16 cellular contexts compared by ENCODE assay signal in the genomic region with DNA sequence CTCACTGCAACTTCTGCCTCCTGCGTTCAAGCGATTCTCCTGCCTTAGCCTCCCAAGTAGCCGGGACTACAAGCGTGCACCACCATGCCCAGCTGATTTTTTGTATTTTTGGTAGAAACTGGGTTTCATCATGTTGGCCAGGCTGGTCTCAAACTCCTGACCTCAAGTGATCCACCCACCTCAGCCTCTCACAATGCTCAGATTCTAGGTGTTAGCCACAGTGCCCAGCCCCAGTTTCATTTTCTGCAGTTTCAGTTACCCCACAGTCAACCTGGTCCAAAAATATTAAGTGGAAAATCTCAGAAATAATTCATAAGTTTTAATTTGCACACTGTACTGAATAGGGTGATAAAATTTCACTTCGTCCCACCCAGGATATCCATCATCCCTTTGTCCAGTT. TPM values are rescaled to one million over a fixed set of nuclear protein-coding genes. Genes with fewer than 3 reads are reported as not detected.
DNase-seq lines count a peak whose midpoint lies in the region; ATAC-seq and TF ChIP-seq lines count a peak whose summit lies in the region.
"Had no signal": no experiment of that assay in that cellular context is flagged by ENCODE, and none has a peak within 500 bp of the region (broad histone marks: within the 10 kb centered on the region; RNA-seq: fewer than 3 reads in every experiment).

No MANE protein-coding gene starts in this region.

- no peak overlapping the region for H3K4me3 Mint-ChIP-seq in activated CD8-positive, alpha-beta T cell treated with anti-CD3 and anti-CD28 coated beads for 36 hours
- no peak overlapping the region for H3K4me3 Mint-ChIP-seq in activated CD8-positive, alpha-beta T cell treated with anti-CD3 and anti-CD28 coated beads, Interleukin-2, amount 10 ng/mL, durations not matched to agents 7 days and 5 days
- peak overlapping the region in 1 of 3 donors; percentile 13 for H3K4me3 Mint-ChIP-seq in T-cell
- H3K4me3 Mint-ChIP-seq in effector memory CD8-positive, alpha-beta T cell = peak overlapping the region; percentile 26 to 56
- no peak overlapping the region for H3K4me3 Mint-ChIP-seq in endodermal cell
- H3K4me3 Mint-ChIP-seq: CD14-positive monocyte had no signal

- H3K9me3 ChIP-seq in testis (no peaks in the 10 kb centered on the region), endodermal cell (ENCODE audit: control insufficient read depth, low read length) (peaks cover 6% of the 10 kb centered on the region)
- H3K9me3 ChIP-seq: A549 had no signal

- ATAC-seq in activated CD8-positive, alpha-beta T cell treated with anti-CD3 and anti-CD28 coated beads for 36 hours = no peak
- no peak for ATAC-seq in activated CD8-positive, alpha-beta T cell treated with anti-CD3 and anti-CD28 coated beads, Interleukin-2, amount 10 ng/mL, durations not matched to agents 7 days and 5 days
- ATAC-seq in T-cell (replicated peaks in 1 of 4) = no peak
- peak; percentile 48 for ATAC-seq in effector memory CD8-positive, alpha-beta T cell (replicated peaks)

- CTCF ChIA-PET in activated CD8-positive, alpha-beta T cell treated with anti-CD3 and anti-CD28 coated beads for 36 hours (lab: Charles Lee) = interaction anchor here (1.8 kb wide), 1 partner anchor 106 kb away, joined by 3 read pairs; no protein-coding TSS in a partner anchor
- CTCF ChIA-PET in activated CD8-positive, alpha-beta T cell treated with anti-CD3 and anti-CD28 coated beads, Interleukin-2, amount 10 ng/mL, durations not matched to agents 7 days and 5 days (lab: Charles Lee) = no interaction called here
- CTCF ChIA-PET in T-cell (lab: Charles Lee) = no interaction called here

- 92 to 99% methylated on average over 5 of the region's 5 CpGs for WGBS in testis, 2 donors
- WGBS in endodermal cell (ENCODE audit: insufficient coverage in 1 of 2, insufficient read length in 1 of 2), 2 experiments = 93 to 98% methylated on average over 4 to 5 of the region's 5 CpGs

- no peak for TF ChIP-seq POLR2A in testis (IDR thresholded peaks at IDR 0.05)

- TF ChIP-seq CTCF in activated CD8-positive, alpha-beta T cell treated with anti-CD3 and anti-CD28 coated beads for 36 hours (IDR thresholded peaks at IDR 0.05) = no peak
- TF ChIP-seq CTCF in testis (IDR thresholded peaks at IDR 0.05) (no peak), endodermal cell (conservative IDR thresholded peaks at IDR 0.05) (no peak)

- H3K36me3 ChIP-seq in testis (ENCODE audit: low read depth, missing control alignments) (no peaks in the 10 kb centered on the region), endodermal cell (ENCODE audit: control insufficient read depth, insufficient read depth, low read length) (peaks cover 30% of the 10 kb centered on the region)

- intact Hi-C loops in activated CD8-positive, alpha-beta T cell treated with anti-CD3 and anti-CD28 coated beads for 36 hours (cut with micrococcal nuclease) = no loop called here
- intact Hi-C loops in testis (cut with DNase I; ENCODE audit: low total_unique reads) = no loop called here

- no peak overlapping the region for H3K9ac ChIP-seq in endodermal cell (ENCODE audit: extremely low read depth, low read length, poor library complexity, severe bottlenecking)

- DNase-seq in activated CD8-positive, alpha-beta T cell treated with anti-CD3 and anti-CD28 coated beads for 36 hours = peak; percentile 29
- DNase-seq in activated CD8-positive, alpha-beta T cell treated with anti-CD3 and anti-CD28 coated beads, Interleukin-2, amount 10 ng/mL, durations not matched to agents 7 days and 5 days = no peak
- no peak for DNase-seq in T-cell
- no peak for DNase-seq in effector memory CD8-positive, alpha-beta T cell
- DNase-seq in testis = no peak
- no peak for DNase-seq in iPS-NIHi11 (ENCODE audit: low spot score)
- no peak for DNase-seq in NCI-H2029 treated with DMSO at 0.1 percent for 48 hours (lab: John Stamatoyannopoulos, UW)
- DNase-seq in endodermal cell = no peak
- DNase-seq: EL, NCI-H1417 treated with DMSO at 0.1 percent for 48 hours, NCI-H1930, NCI-H2171 treated with DMSO at 0.1 percent for 48 hours, NCI-H774, PC-9 had no signal

- H3K27me3 Mint-ChIP-seq in activated CD8-positive, alpha-beta T cell treated with anti-CD3 and anti-CD28 coated beads for 36 hours = no peaks in the 10 kb centered on the region
- no peaks in the 10 kb centered on the region for H3K27me3 Mint-ChIP-seq in activated CD8-positive, alpha-beta T cell treated with anti-CD3 and anti-CD28 coated beads, Interleukin-2, amount 10 ng/mL, durations not matched to agents 7 days and 5 days (ENCODE audit: low read depth)
- H3K27me3 Mint-ChIP-seq in T-cell (no peaks in the 10 kb centered on the region), endodermal cell (ENCODE audit: insufficient read depth) (no peaks in the 10 kb centered on the region)
- H3K27me3 Mint-ChIP-seq in effector memory CD8-positive, alpha-beta T cell = no peaks in the 10 kb centered on the region

- H3K27ac Mint-ChIP-seq in activated CD8-positive, alpha-beta T cell treated with anti-CD3 and anti-CD28 coated beads for 36 hours = no peak overlapping the region
- H3K27ac Mint-ChIP-seq in activated CD8-positive, alpha-beta T cell treated with anti-CD3 and anti-CD28 coated beads, Interleukin-2, amount 10 ng/mL, durations not matched to agents 7 days and 5 days = no peak overlapping the region
- H3K27ac Mint-ChIP-seq in T-cell = peak overlapping the region; percentile 69 to 82
- peak overlapping the region; percentile 67 to 76 for H3K27ac Mint-ChIP-seq in effector memory CD8-positive, alpha-beta T cell
- no peak overlapping the region for H3K27ac Mint-ChIP-seq in endodermal cell

- no peaks in the 10 kb centered on the region for H3K27me3 ChIP-seq in testis
- H3K27me3 ChIP-seq in endodermal cell (ENCODE audit: control insufficient read depth, insufficient read depth, low read length, poor library complexity, severe bottlenecking) = no peaks in the 10 kb centered on the region

- H3K27ac ChIP-seq in testis = peak overlapping the region; percentile 77 to 92
- H3K27ac ChIP-seq in endodermal cell (ENCODE audit: low read depth, low read length) = no peak overlapping the region
- H3K27ac ChIP-seq: A549, PC-9 had no signal

- H3K4me1 Mint-ChIP-seq in activated CD8-positive, alpha-beta T cell treated with anti-CD3 and anti-CD28 coated beads for 36 hours (ENCODE audit: low read depth) = peaks cover 12% of the 10 kb centered on the region
- peaks cover 29% of the 10 kb centered on the region for H3K4me1 Mint-ChIP-seq in activated CD8-positive, alpha-beta T cell treated with anti-CD3 and anti-CD28 coated beads, Interleukin-2, amount 10 ng/mL, durations not matched to agents 7 days and 5 days (ENCODE audit: low read depth)
- H3K4me1 Mint-ChIP-seq in T-cell (peaks cover 27 to 56% (median 29%) of the 10 kb centered on the region in 3 donors), endodermal cell (peaks cover 7% of the 10 kb centered on the region)
- peaks cover 18 to 29% of the 10 kb centered on the region in 2 donors for H3K4me1 Mint-ChIP-seq in effector memory CD8-positive, alpha-beta T cell (ENCODE audit: low read depth in 2 of 2)

- peaks cover 1% of the 10 kb centered on the region for H3K9me3 Mint-ChIP-seq in activated CD8-positive, alpha-beta T cell treated with anti-CD3 and anti-CD28 coated beads for 36 hours
- no peaks in the 10 kb centered on the region for H3K9me3 Mint-ChIP-seq in activated CD8-positive, alpha-beta T cell treated with anti-CD3 and anti-CD28 coated beads, Interleukin-2, amount 10 ng/mL, durations not matched to agents 7 days and 5 days (ENCODE audit: insufficient read depth)
- H3K9me3 Mint-ChIP-seq in T-cell (peaks cover 0 to 8% (median 5%) of the 10 kb centered on the region in 3 donors), endodermal cell (peaks cover 10% of the 10 kb centered on the region)
- H3K9me3 Mint-ChIP-seq in effector memory CD8-positive, alpha-beta T cell = no peaks in the 10 kb centered on the region

- peaks cover 32% of the 10 kb centered on the region for H3K36me3 Mint-ChIP-seq in activated CD8-positive, alpha-beta T cell treated with anti-CD3 and anti-CD28 coated beads for 36 hours (ENCODE audit: low read depth)
- H3K36me3 Mint-ChIP-seq in activated CD8-positive, alpha-beta T cell treated with anti-CD3 and anti-CD28 coated beads, Interleukin-2, amount 10 ng/mL, durations not matched to agents 7 days and 5 days (ENCODE audit: low read depth) = peaks cover 41% of the 10 kb centered on the region
- H3K36me3 Mint-ChIP-seq in T-cell (peaks cover 51% of the 10 kb centered on the region), endodermal cell (ENCODE audit: low read depth) (peaks cover 77% of the 10 kb centered on the region)
- H3K36me3 Mint-ChIP-seq in effector memory CD8-positive, alpha-beta T cell (ENCODE audit: insufficient read depth) = peaks cover 6% of the 10 kb centered on the region

- H3K4me3 ChIP-seq in testis (no peak overlapping the region), endodermal cell (ENCODE audit: low read length) (no peak overlapping the region)
- H3K4me3 ChIP-seq: A549, PC-9 had no signal

- H3K4me1 ChIP-seq in testis (peaks cover 32% of the 10 kb centered on the region), endodermal cell (ENCODE audit: control insufficient read depth, insufficient read depth, low read length) (peaks cover 7% of the 10 kb centered on the region)
- H3K4me1 ChIP-seq: A549 had no signal

- POLR2A ChIA-PET in activated CD8-positive, alpha-beta T cell treated with anti-CD3 and anti-CD28 coated beads for 36 hours (lab: Charles Lee) = interaction anchor here (0.6 kb wide), 1 partner anchor 904 kb away, joined by 4 read pairs; no protein-coding TSS in a partner anchor
- POLR2A ChIA-PET in activated CD8-positive, alpha-beta T cell treated with anti-CD3 and anti-CD28 coated beads, Interleukin-2, amount 10 ng/mL, durations not matched to agents 7 days and 5 days (lab: Charles Lee) = no interaction called here
- POLR2A ChIA-PET in T-cell (lab: Charles Lee) = no interaction called here

RNA-seq across cellular contexts. Expression of gene KNOP1, which starts 28.7 kb away (rescaled TPM):
- 10 to 100 TPM; 27.8 to 28.6 TPM for total RNA-seq in activated CD8-positive, alpha-beta T cell treated with anti-CD3 and anti-CD28 coated beads for 36 hours
- total RNA-seq in activated CD8-positive, alpha-beta T cell treated with anti-CD3 and anti-CD28 coated beads, Interleukin-2, amount 10 ng/mL, durations not matched to agents 7 days and 5 days = 10 to 100 TPM; 22.0 to 23.7 TPM
- total RNA-seq in T-cell = 10 to 100 TPM in 4 of 5 donors, 1 to 10 TPM in 1; 8.2 to 20.4 (median 18.6) TPM
- total RNA-seq in testis = 10 to 100 TPM; 25.3 to 26.8 TPM
- polyA plus RNA-seq in testis (ENCODE audit: insufficient read depth, low read depth, low replicate concordance) = 22.4 TPM
- 10 to 100 TPM; 83.9 to 95.9 TPM for total RNA-seq in endodermal cell
- polyA plus RNA-seq in endodermal cell (2013, experiment 1 of 2) = 57.7 TPM
- polyA plus RNA-seq in endodermal cell (2013, experiment 2 of 2) = 62.8 TPM

RNA-seq across cellular contexts. Expression of gene IQCK, which starts 28.7 kb away (rescaled TPM):
- total RNA-seq in activated CD8-positive, alpha-beta T cell treated with anti-CD3 and anti-CD28 coated beads for 36 hours = 1 to 10 TPM; 1.7 to 3.5 TPM
- total RNA-seq in activated CD8-positive, alpha-beta T cell treated with anti-CD3 and anti-CD28 coated beads, Interleukin-2, amount 10 ng/mL, durations not matched to agents 7 days and 5 days = under 1 TPM; 0.81 to 0.97 TPM
- 1 to 10 TPM; 1.6 to 3.3 (median 2.0) TPM for total RNA-seq in T-cell
- total RNA-seq in testis = 10 to 100 TPM; 77.8 to 91.3 TPM
- 102 TPM for polyA plus RNA-seq in testis (ENCODE audit: insufficient read depth, low read depth, low replicate concordance)
- 10 to 100 TPM; 21.1 to 30.1 TPM for total RNA-seq in endodermal cell
- polyA plus RNA-seq in endodermal cell (2013, experiment 1 of 2) = 21.5 TPM
- polyA plus RNA-seq in endodermal cell (2013, experiment 2 of 2) = 19.6 TPM

Comparison
In these comparisons a context has a peak if more than half of its experiments do, and no peak if none do; other contexts are left out.
1. H3K27ac Mint-ChIP-seq: peak in T-cell (2 of 2) and effector memory CD8-positive, alpha-beta T cell (2 of 2); none in activated CD8-positive, alpha-beta T cell treated with anti-CD3 and anti-CD28 coated beads for 36 hours (single experiment), activated CD8-positive, alpha-beta T cell treated with anti-CD3 and anti-CD28 coated beads, Interleukin-2, amount 10 ng/mL, durations not matched to agents 7 days and 5 days (single experiment) and endodermal cell (single experiment).
2. H3K4me3 Mint-ChIP-seq: peak in effector memory CD8-positive, alpha-beta T cell (2 of 2); none in activated CD8-positive, alpha-beta T cell treated with anti-CD3 and anti-CD28 coated beads for 36 hours (single experiment), activated CD8-positive, alpha-beta T cell treated with anti-CD3 and anti-CD28 coated beads, Interleukin-2, amount 10 ng/mL, durations not matched to agents 7 days and 5 days (single experiment) and endodermal cell (single experiment).
3. RNA of gene IQCK, which starts 28.7 kb away (total RNA-seq): 77.8 to 91.3 TPM in testis and 21.1 to 30.1 TPM in endodermal cell; 1.7 to 3.5 TPM in activated CD8-positive, alpha-beta T cell treated with anti-CD3 and anti-CD28 coated beads for 36 hours, 1.6 to 3.3 TPM in T-cell and 0.81 to 0.97 TPM in activated CD8-positive, alpha-beta T cell treated with anti-CD3 and anti-CD28 coated beads, Interleukin-2, amount 10 ng/mL, durations not matched to agents 7 days and 5 days; every median in the first group is over 4 times any median in the second.